In the genomic region with DNA sequence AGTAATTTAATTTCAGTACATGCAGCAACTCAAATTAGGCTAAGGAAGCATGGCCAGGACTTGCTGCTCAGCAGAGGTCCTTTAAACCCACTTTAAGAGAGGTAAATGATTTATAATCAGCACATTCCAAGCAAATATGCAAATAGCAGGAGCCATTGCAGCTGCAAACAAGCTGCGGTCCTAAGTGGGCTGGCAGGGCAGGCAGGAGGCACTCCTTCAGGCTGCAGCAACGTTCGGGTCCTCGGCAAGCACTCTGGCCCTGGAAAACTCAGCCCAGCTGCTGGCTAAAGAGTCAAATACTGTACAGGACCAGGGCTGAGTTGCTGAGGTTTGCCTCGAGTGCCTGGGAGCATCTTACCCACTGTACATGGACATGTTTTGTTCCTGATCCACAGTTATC, we compare ENCODE assay signal across 22 cellular contexts.
DNase-seq lines count a peak whose midpoint lies in the region; ATAC-seq and TF ChIP-seq lines count a peak whose summit lies in the region.
"Had no signal": no experiment of that assay in that cellular context is flagged by ENCODE, and none has a peak within 500 bp of the region (broad histone marks: within the 10 kb centered on the region; RNA-seq: fewer than 3 reads in every experiment).

No MANE protein-coding gene starts in this region.

- in situ Hi-C loops in ACHN (cut with HindIII; ENCODE audit: low pct_ligation_motif_present, low pct_unique_long_range_greater_than_20kb, low sequenced_read_pairs) = no loop called here

- no peak overlapping the region for H3K27ac Mint-ChIP-seq in GM23338
- H3K27ac Mint-ChIP-seq in glutamatergic neuron (ENCODE audit: unreplicated experiment) = no peak overlapping the region
- H3K27ac Mint-ChIP-seq: CD4-positive, CD25-positive, alpha-beta regulatory T cell; CD8-positive, alpha-beta memory T cell had no signal

- H3K9me3 Mint-ChIP-seq in GM23338 = peaks cover under 1% of the 10 kb centered on the region; the same call in 2 of the 3 replicates
- H3K9me3 Mint-ChIP-seq in glutamatergic neuron (ENCODE audit: unreplicated experiment) = peaks cover 3% of the 10 kb centered on the region
- peaks cover 3% of the 10 kb centered on the region for H3K9me3 Mint-ChIP-seq in activated T-cell treated with anti-CD3 and anti-CD28 coated beads, Interleukin-2, amount 50 U/mL, for 4 hours

- H3K9me2 ChIP-seq in GM23338 (ENCODE audit: insufficient read depth) = peaks cover 7% of the 10 kb centered on the region; the same call in 1 of the 2 replicates

- H3K4me3 ChIP-seq in GM23338 = no peak overlapping the region
- H3K4me3 ChIP-seq in lower lobe of right lung = no peak overlapping the region
- H3K4me3 ChIP-seq: GM12878, HAP-1, K562 had no signal

- H3K4me2 ChIP-seq in GM23338 = no peak overlapping the region

- ATAC-seq in GM23338 (peak; percentile 77), lower lobe of right lung (peak; percentile 30 to 45), HG02588 (IDR thresholded peaks at IDR 0.05; ENCODE audit: unreplicated experiment) (no peak), GM21360 (IDR thresholded peaks at IDR 0.05; ENCODE audit: unreplicated experiment) (no peak)
- ATAC-seq in activated T-cell treated with anti-CD3 and anti-CD28 coated beads, Interleukin-2, amount 50 U/mL, for 4 hours = no peak
- ATAC-seq: GM12878, K562 had no signal

- H3K36me3 Mint-ChIP-seq in GM23338 (ENCODE audit: low read depth) (no peaks in the 10 kb centered on the region), glutamatergic neuron (ENCODE audit: unreplicated experiment) (peaks cover 13% of the 10 kb centered on the region)
- no peaks in the 10 kb centered on the region for H3K36me3 Mint-ChIP-seq in activated T-cell treated with anti-CD3 and anti-CD28 coated beads, Interleukin-2, amount 50 U/mL, for 4 hours (ENCODE audit: insufficient read depth)
- H3K36me3 Mint-ChIP-seq: CD4-positive, CD25-positive, alpha-beta regulatory T cell had no signal

- H3K9me3 ChIP-seq in lower lobe of right lung = no peaks in the 10 kb centered on the region
- H3K9me3 ChIP-seq: BE2C, HAP-1 had no signal

- H3F3A ChIP-seq in GM23338 (replicated peaks; ENCODE audit: low read depth) = no peaks in the 10 kb centered on the region

- H3K4me1 ChIP-seq in GM23338 (ENCODE audit: insufficient read depth) (peaks cover 9% of the 10 kb centered on the region; the same call in 1 of the 2 replicates), lower lobe of right lung (peaks cover 15% of the 10 kb centered on the region)
- H3K4me1 ChIP-seq: HAP-1 had no signal

- H3K27ac ChIP-seq in GM23338 (ENCODE audit: low read depth) = no peak overlapping the region
- H3K27ac ChIP-seq in VCaP = peak overlapping the region; percentile 78; the same call in 1 of the 2 replicates
- H3K27ac ChIP-seq in lower lobe of right lung = no peak overlapping the region

- intact Hi-C loops in lower lobe of right lung (cut with DNase I) = no loop called here

- H3K4me3 Mint-ChIP-seq in GM23338 = no peak overlapping the region
- H3K4me3 Mint-ChIP-seq in glutamatergic neuron (ENCODE audit: unreplicated experiment) = no peak overlapping the region
- no peak overlapping the region for H3K4me3 Mint-ChIP-seq in activated T-cell treated with anti-CD3 and anti-CD28 coated beads, Interleukin-2, amount 50 U/mL, for 4 hours
- H3K4me3 Mint-ChIP-seq: CD4-positive, CD25-positive, alpha-beta regulatory T cell; CD8-positive, alpha-beta memory T cell had no signal

- DNase-seq in GM23338 (ENCODE audit: low spot score) (no peak), glutamatergic neuron (peak; percentile 23), lower lobe of right lung (peak; percentile 52), ACHN (no peak)
- no peak for DNase-seq in activated T-cell treated with anti-CD3 and anti-CD28 coated beads, Interleukin-2, amount 50 U/mL, for 4 hours
- DNase-seq: BE2C; C1 segment of cervical spinal cord; CD4-positive, CD25-positive, alpha-beta regulatory T cell; CD8-positive, alpha-beta memory T cell; COR-L47; DMS 273 treated with DMSO at 0.1 percent for 48 hours; DMS53; DND-41; EL; GOT3; IMR-90 had no signal

- no peaks in the 10 kb centered on the region for H3K79me2 ChIP-seq in GM23338 (replicated peaks; ENCODE audit: insufficient read depth)

- H3K36me3 ChIP-seq in GM23338 (ENCODE audit: insufficient read depth) (no peaks in the 10 kb centered on the region), lower lobe of right lung (no peaks in the 10 kb centered on the region)
- H3K36me3 ChIP-seq: BE2C, HAP-1 had no signal

- TF ChIP-seq CTCF in GM23338 (conservative IDR thresholded peaks at IDR 0.05; ENCODE audit: low read depth in 2 of 2) = no peak
- TF ChIP-seq CTCF in VCaP (conservative IDR thresholded peaks at IDR 0.05) = no peak
- no peak for TF ChIP-seq CTCF in glutamatergic neuron (IDR thresholded peaks at IDR 0.05; ENCODE audit: partially characterized antibody, unreplicated experiment)
- TF ChIP-seq CTCF in lower lobe of right lung (IDR thresholded peaks at IDR 0.05) = no peak

- H4K20me1 ChIP-seq in GM23338 (replicated peaks; ENCODE audit: insufficient read depth) = no peaks in the 10 kb centered on the region

- H3K4me1 Mint-ChIP-seq in GM23338 (peaks cover 10% of the 10 kb centered on the region), glutamatergic neuron (ENCODE audit: low read depth, unreplicated experiment) (peaks cover 4% of the 10 kb centered on the region)
- no peaks in the 10 kb centered on the region for H3K4me1 Mint-ChIP-seq in activated T-cell treated with anti-CD3 and anti-CD28 coated beads, Interleukin-2, amount 50 U/mL, for 4 hours (ENCODE audit: low read depth)
- H3K4me1 Mint-ChIP-seq: CD4-positive, CD25-positive, alpha-beta regulatory T cell; CD8-positive, alpha-beta memory T cell had no signal

- H2AFZ ChIP-seq in GM23338 = peak overlapping the region; percentile 78

- H3K27me3 Mint-ChIP-seq in GM23338 (ENCODE audit: insufficient read depth, low read depth, poor library complexity) = no peaks in the 10 kb centered on the region
- peaks cover 5% of the 10 kb centered on the region for H3K27me3 Mint-ChIP-seq in glutamatergic neuron (ENCODE audit: unreplicated experiment)
- no peaks in the 10 kb centered on the region for H3K27me3 Mint-ChIP-seq in activated T-cell treated with anti-CD3 and anti-CD28 coated beads, Interleukin-2, amount 50 U/mL, for 4 hours (ENCODE audit: low read depth)

- H3K27me3 ChIP-seq in GM23338 (ENCODE audit: insufficient read depth) = no peaks in the 10 kb centered on the region
- H3K27me3 ChIP-seq in lower lobe of right lung (ENCODE audit: low read depth) = no peaks in the 10 kb centered on the region
- H3K27me3 ChIP-seq: BE2C had no signal

TF ChIP-seq in GM23338, 12 proteins besides CTCF, POLR2A, EP300 and RAD21 (continues in another document):
- no peak for TF ChIP-seq ZNF114 (CRISPR knock-in tag; IDR thresholded peaks at IDR 0.05)
- no peak for TF ChIP-seq STAT1 (IDR thresholded peaks at IDR 0.05; ENCODE audit: unreplicated experiment)
- TF ChIP-seq, protein P1, sequence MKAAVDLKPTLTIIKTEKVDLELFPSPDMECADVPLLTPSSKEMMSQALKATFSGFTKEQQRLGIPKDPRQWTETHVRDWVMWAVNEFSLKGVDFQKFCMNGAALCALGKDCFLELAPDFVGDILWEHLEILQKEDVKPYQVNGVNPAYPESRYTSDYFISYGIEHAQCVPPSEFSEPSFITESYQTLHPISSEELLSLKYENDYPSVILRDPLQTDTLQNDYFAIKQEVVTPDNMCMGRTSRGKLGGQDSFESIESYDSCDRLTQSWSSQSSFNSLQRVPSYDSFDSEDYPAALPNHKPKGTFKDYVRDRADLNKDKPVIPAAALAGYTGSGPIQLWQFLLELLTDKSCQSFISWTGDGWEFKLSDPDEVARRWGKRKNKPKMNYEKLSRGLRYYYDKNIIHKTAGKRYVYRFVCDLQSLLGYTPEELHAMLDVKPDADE (IDR thresholded peaks at IDR 0.05) = no peak
- no peak for TF ChIP-seq CREB1 (CRISPR knock-in tag; IDR thresholded peaks at IDR 0.05; ENCODE audit: low read depth)
- TF ChIP-seq, protein P2, sequence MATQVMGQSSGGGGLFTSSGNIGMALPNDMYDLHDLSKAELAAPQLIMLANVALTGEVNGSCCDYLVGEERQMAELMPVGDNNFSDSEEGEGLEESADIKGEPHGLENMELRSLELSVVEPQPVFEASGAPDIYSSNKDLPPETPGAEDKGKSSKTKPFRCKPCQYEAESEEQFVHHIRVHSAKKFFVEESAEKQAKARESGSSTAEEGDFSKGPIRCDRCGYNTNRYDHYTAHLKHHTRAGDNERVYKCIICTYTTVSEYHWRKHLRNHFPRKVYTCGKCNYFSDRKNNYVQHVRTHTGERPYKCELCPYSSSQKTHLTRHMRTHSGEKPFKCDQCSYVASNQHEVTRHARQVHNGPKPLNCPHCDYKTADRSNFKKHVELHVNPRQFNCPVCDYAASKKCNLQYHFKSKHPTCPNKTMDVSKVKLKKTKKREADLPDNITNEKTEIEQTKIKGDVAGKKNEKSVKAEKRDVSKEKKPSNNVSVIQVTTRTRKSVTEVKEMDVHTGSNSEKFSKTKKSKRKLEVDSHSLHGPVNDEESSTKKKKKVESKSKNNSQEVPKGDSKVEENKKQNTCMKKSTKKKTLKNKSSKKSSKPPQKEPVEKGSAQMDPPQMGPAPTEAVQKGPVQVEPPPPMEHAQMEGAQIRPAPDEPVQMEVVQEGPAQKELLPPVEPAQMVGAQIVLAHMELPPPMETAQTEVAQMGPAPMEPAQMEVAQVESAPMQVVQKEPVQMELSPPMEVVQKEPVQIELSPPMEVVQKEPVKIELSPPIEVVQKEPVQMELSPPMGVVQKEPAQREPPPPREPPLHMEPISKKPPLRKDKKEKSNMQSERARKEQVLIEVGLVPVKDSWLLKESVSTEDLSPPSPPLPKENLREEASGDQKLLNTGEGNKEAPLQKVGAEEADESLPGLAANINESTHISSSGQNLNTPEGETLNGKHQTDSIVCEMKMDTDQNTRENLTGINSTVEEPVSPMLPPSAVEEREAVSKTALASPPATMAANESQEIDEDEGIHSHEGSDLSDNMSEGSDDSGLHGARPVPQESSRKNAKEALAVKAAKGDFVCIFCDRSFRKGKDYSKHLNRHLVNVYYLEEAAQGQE (IDR thresholded peaks at IDR 0.05; ENCODE audit: unreplicated experiment) = no peak
- no peak for TF ChIP-seq POLR2AphosphoS5 (IDR thresholded peaks at IDR 0.05; ENCODE audit: low read depth)
- TF ChIP-seq NANOG (IDR thresholded peaks at IDR 0.05; ENCODE audit: borderline replicate concordance) = no peak

Comparison
In these comparisons a context has a peak if more than half of its experiments do, and no peak if none do; other contexts are left out.
1. ATAC-seq: peak in GM23338 (single experiment) and lower lobe of right lung (2 of 2); none in HG02588 (single experiment), activated T-cell treated with anti-CD3 and anti-CD28 coated beads, Interleukin-2, amount 50 U/mL, for 4 hours (0 of 2) and GM21360 (single experiment).
2. DNase-seq: peak in glutamatergic neuron (single experiment) and lower lobe of right lung (single experiment); none in GM23338 (single experiment), ACHN (single experiment) and activated T-cell treated with anti-CD3 and anti-CD28 coated beads, Interleukin-2, amount 50 U/mL, for 4 hours (single experiment).